In genomic region chr17:74542166-74542565, GRCh38 we compare ENCODE assay signal across 37 cellular contexts. TPM values are rescaled to one million over a fixed set of nuclear protein-coding genes. Genes with fewer than 3 reads are reported as not detected.
"Had no signal": no experiment of that assay in that cellular context is flagged by ENCODE, and none has a peak within 500 bp of the region (broad histone marks: within the 10 kb centered on the region; RNA-seq: fewer than 3 reads in every experiment).

No MANE protein-coding gene starts in this region.

- H3K36me3 Mint-ChIP-seq: activated naive CD8-positive, alpha-beta T cell treated with anti-CD3 and anti-CD28 coated beads for 36 hours had no signal

- H3K27ac Mint-ChIP-seq: activated CD4-positive, alpha-beta T cell treated with anti-CD3 and anti-CD28 coated beads, Interleukin-2, amount 10 ng/mL, durations not matched to agents 24 days and 14 days; activated CD8-positive, alpha-beta T cell treated with anti-CD3 and anti-CD28 coated beads for 36 hours; activated naive CD8-positive, alpha-beta T cell treated with anti-CD3 and anti-CD28 coated beads for 36 hours; activated T-helper 1 cell treated with anti-CD3 and anti-CD28 coated beads, Interleukin-12 subunit alpha, Interleukin-12 subunit beta, Interleukin-2, Interleukin-4 antibody, amounts not matched to agents 30 ng/mL and 10 ng/mL and 1 ng/mL, durations not matched to agents 14 hours and 24 hours and 36 hours had no signal

- H3K4me3 Mint-ChIP-seq: activated CD4-positive, alpha-beta T cell treated with anti-CD3 and anti-CD28 coated beads, Interleukin-2, amount 10 ng/mL, durations not matched to agents 24 days and 14 days; activated CD8-positive, alpha-beta T cell treated with anti-CD3 and anti-CD28 coated beads for 36 hours; activated naive CD8-positive, alpha-beta T cell treated with anti-CD3 and anti-CD28 coated beads for 36 hours; activated T-helper 1 cell treated with anti-CD3 and anti-CD28 coated beads, Interleukin-12 subunit alpha, Interleukin-12 subunit beta, Interleukin-2, Interleukin-4 antibody, amounts not matched to agents 30 ng/mL and 10 ng/mL and 1 ng/mL, durations not matched to agents 14 hours and 24 hours and 36 hours had no signal

- H3K9me3 ChIP-seq: Peyer's patch had no signal

- H3K27ac ChIP-seq: brain microvascular endothelial cell, cardiac muscle cell, Peyer's patch, VCaP had no signal

- H3K27me3 ChIP-seq: brain microvascular endothelial cell, Peyer's patch had no signal

- DNase-seq: activated CD4-positive, alpha-beta T cell treated with anti-CD3 and anti-CD28 coated beads, Interleukin-2, amount 10 ng/mL, durations not matched to agents 24 days and 14 days; activated CD4-positive, alpha-beta T cell treated with anti-CD3 and anti-CD28 coated beads, Interleukin-2, amount 50 U/mL, for 4 hours; activated CD4-positive, CD25-positive, alpha-beta regulatory T cell; activated CD8-positive, alpha-beta T cell treated with anti-CD3 and anti-CD28 coated beads for 36 hours; activated naive CD4-positive, alpha-beta T cell; activated naive CD4-positive, alpha-beta T cell treated with anti-CD3 and anti-CD28 coated beads, Interleukin-2, amount 50 U/mL, for 16 hours; activated naive CD8-positive, alpha-beta T cell treated with anti-CD3 and anti-CD28 coated beads for 36 hours; activated T-cell treated with anti-CD3 and anti-CD28 coated beads, Interleukin-2, amount 50 U/mL, for 1 hour; amniotic stem cell; brain microvascular endothelial cell; Karpas-422; KBM-7; NCI-H1048; NCI-H1105 treated with DMSO at 0.1 percent for 48 hours; NCI-H1436; NCI-H1694; NCI-H1930; NCI-H2081 treated with DMSO at 0.1 percent for 48 hours; NCI-H226; NCI-H446 treated with DMSO at 0.1 percent for 48 hours; NCI-H524; NCI-H69; NCI-H82; PC-3; Right ventricle myocardium superior; RPMI8226; SW 1271; T-helper 1 cell; T-helper 2 cell; T-helper 9 cell had no signal

- H3K4me1 Mint-ChIP-seq: activated naive CD8-positive, alpha-beta T cell treated with anti-CD3 and anti-CD28 coated beads for 36 hours had no signal

- H3K9me3 Mint-ChIP-seq: activated CD4-positive, alpha-beta T cell treated with anti-CD3 and anti-CD28 coated beads, Interleukin-2, amount 10 ng/mL, durations not matched to agents 24 days and 14 days; activated CD8-positive, alpha-beta T cell treated with anti-CD3 and anti-CD28 coated beads for 36 hours; activated naive CD8-positive, alpha-beta T cell treated with anti-CD3 and anti-CD28 coated beads for 36 hours; activated T-helper 1 cell treated with anti-CD3 and anti-CD28 coated beads, Interleukin-12 subunit alpha, Interleukin-12 subunit beta, Interleukin-2, Interleukin-4 antibody, amounts not matched to agents 30 ng/mL and 10 ng/mL and 1 ng/mL, durations not matched to agents 14 hours and 24 hours and 36 hours had no signal

- H3K27me3 Mint-ChIP-seq: activated CD8-positive, alpha-beta T cell treated with anti-CD3 and anti-CD28 coated beads for 36 hours had no signal

- H3K4me1 ChIP-seq: Peyer's patch had no signal

- ATAC-seq: activated CD8-positive, alpha-beta T cell treated with anti-CD3 and anti-CD28 coated beads for 36 hours; PC-3 had no signal

- H3K4me3 ChIP-seq: cardiac muscle cell, Peyer's patch had no signal

- H3K36me3 ChIP-seq: brain microvascular endothelial cell, cardiac muscle cell, Peyer's patch had no signal

RNA-seq across cellular contexts. Expression of gene CD300C, which starts 3.7 kb away (rescaled TPM):
- total RNA-seq: activated CD8-positive, alpha-beta memory T cell treated with anti-CD3 and anti-CD28 coated beads for 36 hours; activated CD8-positive, alpha-beta T cell treated with anti-CD3 and anti-CD28 coated beads for 36 hours; activated naive CD8-positive, alpha-beta T cell treated with anti-CD3 and anti-CD28 coated beads for 36 hours; MCF 10A; PC-3; Peyer's patch had no signal

RNA-seq across cellular contexts. Expression of gene CD300LB, which starts 10.9 kb away (rescaled TPM):
- total RNA-seq: activated CD4-positive, alpha-beta T cell treated with anti-CD3 and anti-CD28 coated beads, Interleukin-2, amount 10 ng/mL, durations not matched to agents 24 days and 14 days; activated CD8-positive, alpha-beta memory T cell treated with anti-CD3 and anti-CD28 coated beads for 36 hours; activated CD8-positive, alpha-beta T cell treated with anti-CD3 and anti-CD28 coated beads for 36 hours; activated naive CD8-positive, alpha-beta T cell treated with anti-CD3 and anti-CD28 coated beads for 36 hours; activated T-helper 1 cell treated with anti-CD3 and anti-CD28 coated beads, Interleukin-12 subunit alpha, Interleukin-12 subunit beta, Interleukin-2, Interleukin-4 antibody, amounts not matched to agents 30 ng/mL and 10 ng/mL and 1 ng/mL, durations not matched to agents 14 hours and 24 hours and 36 hours; cardiac muscle cell; MCF 10A; PC-3; Peyer's patch had no signal

RNA-seq across cellular contexts. Expression of gene CD300H, which starts 25.1 kb away (rescaled TPM):
- total RNA-seq: activated CD4-positive, alpha-beta T cell treated with anti-CD3 and anti-CD28 coated beads, Interleukin-2, amount 10 ng/mL, durations not matched to agents 24 days and 14 days; activated CD8-positive, alpha-beta memory T cell treated with anti-CD3 and anti-CD28 coated beads for 36 hours; activated CD8-positive, alpha-beta T cell treated with anti-CD3 and anti-CD28 coated beads for 36 hours; activated naive CD8-positive, alpha-beta T cell treated with anti-CD3 and anti-CD28 coated beads for 36 hours; activated T-helper 1 cell treated with anti-CD3 and anti-CD28 coated beads, Interleukin-12 subunit alpha, Interleukin-12 subunit beta, Interleukin-2, Interleukin-4 antibody, amounts not matched to agents 30 ng/mL and 10 ng/mL and 1 ng/mL, durations not matched to agents 14 hours and 24 hours and 36 hours; aorta; cardiac muscle cell; MCF 10A; PC-3; Peyer's patch; Right ventricle myocardium superior had no signal

RNA-seq across cellular contexts. Expression of gene CD300LD, which starts 49.9 kb away (rescaled TPM):
- total RNA-seq: activated CD4-positive, alpha-beta T cell treated with anti-CD3 and anti-CD28 coated beads, Interleukin-2, amount 10 ng/mL, durations not matched to agents 24 days and 14 days; activated CD8-positive, alpha-beta memory T cell treated with anti-CD3 and anti-CD28 coated beads for 36 hours; activated CD8-positive, alpha-beta T cell treated with anti-CD3 and anti-CD28 coated beads for 36 hours; activated naive CD8-positive, alpha-beta T cell treated with anti-CD3 and anti-CD28 coated beads for 36 hours; activated T-helper 1 cell treated with anti-CD3 and anti-CD28 coated beads, Interleukin-12 subunit alpha, Interleukin-12 subunit beta, Interleukin-2, Interleukin-4 antibody, amounts not matched to agents 30 ng/mL and 10 ng/mL and 1 ng/mL, durations not matched to agents 14 hours and 24 hours and 36 hours; aorta; cardiac muscle cell; MCF 10A; PC-3; Peyer's patch; Right ventricle myocardium superior had no signal
